ENCODE assay signal across 1 cellular context in the genomic region with DNA sequence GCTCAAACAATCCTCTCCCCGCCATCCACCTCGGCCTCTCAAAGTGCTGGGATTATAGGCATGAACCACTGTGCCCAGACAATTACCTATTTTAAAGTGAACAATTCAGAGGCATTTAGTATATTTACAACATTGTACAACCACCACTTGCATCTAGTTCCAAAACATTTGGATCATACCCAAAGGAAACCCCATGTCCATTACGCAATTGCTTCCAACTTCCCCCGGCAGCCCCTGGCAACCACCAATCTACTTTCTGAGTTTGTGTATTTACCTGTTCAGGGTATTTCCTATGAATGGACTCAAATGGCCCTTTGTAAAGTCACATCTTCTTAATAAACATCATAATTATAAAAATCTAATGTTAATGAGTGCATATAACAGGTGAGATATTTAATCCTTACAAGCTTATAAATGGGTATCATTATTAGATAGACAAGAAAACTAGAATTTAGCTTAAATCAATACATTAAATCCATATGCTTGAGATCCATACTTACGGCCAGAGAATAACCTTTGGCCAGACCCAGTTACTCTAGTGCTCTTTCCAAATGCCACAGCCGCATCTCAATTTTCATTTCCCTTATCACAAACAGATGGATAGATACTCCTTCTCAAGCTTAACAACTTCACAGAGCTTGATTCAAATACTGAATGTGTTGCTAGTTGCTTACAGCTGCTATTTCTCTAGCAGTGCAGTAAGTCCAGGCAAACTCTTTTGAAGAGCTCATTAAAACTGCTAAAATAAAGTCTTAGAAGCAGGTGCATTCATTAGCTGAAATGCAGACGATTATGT.
TF ChIP-seq lines count a peak whose summit lies in the region.

No MANE protein-coding gene starts in this region.

TF ChIP-seq in H1, 55 proteins besides CTCF, POLR2A, EP300 and RAD21:
- no peak for TF ChIP-seq CBX5 (IDR thresholded peaks at IDR 0.05; ENCODE audit: low read depth, low read length)
- TF ChIP-seq CREB1 (IDR thresholded peaks at IDR 0.05) = no peak
- no peak for TF ChIP-seq TAF7 (optimal IDR thresholded peaks at IDR 0.05; ENCODE audit: borderline replicate concordance, low read depth, low read length)
- TF ChIP-seq FOSL1 (IDR thresholded peaks at IDR 0.05; ENCODE audit: insufficient read depth, low read depth, low read length) = no peak
- TF ChIP-seq CEBPB (IDR thresholded peaks at IDR 0.05; ENCODE audit: low read depth, low read length) = peak; percentile 83
- TF ChIP-seq SP4 (IDR thresholded peaks at IDR 0.05; ENCODE audit: low read length) = no peak
